In genomic region chr4:150297861-150298474, GRCh38 we compare ENCODE assay signal across 8 cellular contexts.
DNase-seq lines count a peak whose midpoint lies in the region; ATAC-seq and TF ChIP-seq lines count a peak whose summit lies in the region.

No MANE protein-coding gene starts in this region.

- H3K9me3 ChIP-seq in left lung = no peaks in the 10 kb centered on the region

- H3K4me3 ChIP-seq in astrocyte of the cerebellum (ENCODE audit: low read depth, low read length) (no peak overlapping the region), left lung (no peak overlapping the region)

- no peaks in the 10 kb centered on the region for H3K27me3 ChIP-seq in left lung

- in situ Hi-C loops in astrocyte of the cerebellum (cut with HindIII; ENCODE audit: low sequenced_read_pairs) = loop anchor here (25.0 kb wide), 2 partner anchors 289 to 564 kb away; partner anchors contain the start of gene MAB21L2

- ATAC-seq in GM19463 (IDR thresholded peaks at IDR 0.05; ENCODE audit: unreplicated experiment) (peak; percentile 53), left lung (peak; percentile 71), HG03097 (IDR thresholded peaks at IDR 0.05; ENCODE audit: low FRiP score, unreplicated experiment) (no peak)

- H3K36me3 ChIP-seq in left lung = no peaks in the 10 kb centered on the region

- intact Hi-C loops in left lung (cut with DNase I) = loop anchor here in 1 of 2 donors (10.0 kb wide), 1 partner anchor 567 kb away; no protein-coding TSS in a partner anchor

- DNase-seq in COR-L47 (lab: John Stamatoyannopoulos, UW) = peak; percentile 65
- peak; percentile 39 to 77 for DNase-seq in NCI-H526 (lab: John Stamatoyannopoulos, UW)
- DNase-seq in astrocyte of the cerebellum (ENCODE audit: low read depth) = peak; percentile 70
- DNase-seq in left lung = no peak
- peak; percentile 48 for DNase-seq in stromal cell of bone marrow (ENCODE audit: low read depth)
- DNase-seq in iPS-NIHi11 (ENCODE audit: low spot score) = no peak

- TF ChIP-seq CTCF in astrocyte of the cerebellum (IDR thresholded peaks at IDR 0.05; ENCODE audit: low read depth, low read length, missing control alignments) = peak; percentile 62
- TF ChIP-seq CTCF in left lung (IDR thresholded peaks at IDR 0.05) = peak; percentile 45 to 56

- H3K4me1 ChIP-seq in left lung = peaks cover 0 to 6% of the 10 kb centered on the region in 2 donors

- no peak overlapping the region for H3K27ac ChIP-seq in left lung

Comparison
In these comparisons a context has a peak if more than half of its experiments do, and no peak if none do; other contexts are left out.
1. DNase-seq: peak in COR-L47 (single experiment), NCI-H526 (2 of 2), astrocyte of the cerebellum (single experiment) and stromal cell of bone marrow (single experiment); none in left lung (0 of 2) and iPS-NIHi11 (single experiment).